Comparison of ENCODE assay signal across 15 cellular contexts in the genomic region with DNA sequence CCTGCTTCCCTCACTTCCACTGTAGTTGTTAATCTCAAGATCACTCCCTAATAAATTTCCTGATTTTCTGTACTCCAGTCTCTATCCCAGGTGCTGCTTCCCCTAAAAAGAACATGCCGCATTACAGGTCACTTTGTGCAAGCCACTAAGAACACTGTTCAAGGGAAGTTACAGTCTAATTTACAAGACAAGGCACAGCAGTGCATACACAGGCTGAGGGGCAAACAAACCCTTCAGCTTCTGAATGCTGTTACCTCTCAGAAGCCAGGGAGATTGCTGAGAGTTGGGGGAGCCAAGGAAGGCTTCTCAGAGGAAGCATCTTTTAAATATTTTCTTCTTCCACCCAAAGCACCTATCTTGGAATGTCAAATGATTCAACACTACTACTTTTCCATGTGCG.
DNase-seq lines count a peak whose midpoint lies in the region; ATAC-seq and TF ChIP-seq lines count a peak whose summit lies in the region.
"Had no signal": no experiment of that assay in that cellular context is flagged by ENCODE, and none has a peak within 500 bp of the region (broad histone marks: within the 10 kb centered on the region; RNA-seq: fewer than 3 reads in every experiment).

No MANE protein-coding gene starts in this region.

- H3K4me3 ChIP-seq in GM23338, result no peak overlapping the region
- H3K4me3 ChIP-seq in NT2/D1 (ENCODE audit: insufficient read length, low read depth), result no peak overlapping the region
- H3K4me3 ChIP-seq in right lobe of liver, result no peak overlapping the region
- H3K4me3 ChIP-seq: GM23248, HAP-1 had no signal

- 86% methylated on average over 2 of the region's 2 CpGs for WGBS in right lobe of liver (ENCODE audit: insufficient coverage, low coverage, low lambda C conversion rate, missing lambda C conversion rate)

- no peaks in the 10 kb centered on the region for H3K79me2 ChIP-seq in GM23338 (replicated peaks; ENCODE audit: insufficient read depth)

- ATAC-seq in GM23338 (peak; percentile 69), right lobe of liver (no peak)

- H2AFZ ChIP-seq in GM23338, result no peak overlapping the region
- H2AFZ ChIP-seq: GM23248 had no signal

- intact Hi-C loops in right lobe of liver (cut with DNase I), result no loop called here

- H3K27ac ChIP-seq in GM23338 (ENCODE audit: low read depth), result no peak overlapping the region
- H3K27ac ChIP-seq in right lobe of liver, result no peak overlapping the region
- H3K27ac ChIP-seq: GM23248 had no signal

- H3K36me3 Mint-ChIP-seq in GM23338 (ENCODE audit: low read depth), result no peaks in the 10 kb centered on the region
- H3K36me3 Mint-ChIP-seq: CD4-positive, alpha-beta memory T cell had no signal

- H3K4me2 ChIP-seq in GM23338, result no peak overlapping the region

- H3K4me1 Mint-ChIP-seq in GM23338, result peaks cover 6% of the 10 kb centered on the region
- H3K4me1 Mint-ChIP-seq: CD4-positive, alpha-beta memory T cell had no signal

- H3K27ac Mint-ChIP-seq in GM23338, result 0 out of 2 replicates have a peak overlapping the region, but pooled peaks have one; percentile 11
- H3K27ac Mint-ChIP-seq: CD4-positive, alpha-beta memory T cell; HFFc6 had no signal

- peak; percentile 13 for DNase-seq in GM23338 (ENCODE audit: low spot score)
- peak; percentile 23 for DNase-seq in NT2/D1 (ENCODE audit: low read depth, low spot score)
- DNase-seq in iPS-NIHi11 (ENCODE audit: low spot score), result peak; percentile 13
- DNase-seq in effector CD8-positive, alpha-beta T cell (lab: John Stamatoyannopoulos, UW), result no peak
- DNase-seq in right lobe of liver, result no peak
- no peak for DNase-seq in NCI-H2196 treated with DMSO at 0.1 percent for 48 hours (lab: John Stamatoyannopoulos, UW; ENCODE audit: unreplicated experiment)
- DNase-seq: C1 segment of cervical spinal cord; Calu3; CD4-positive, alpha-beta memory T cell; COR-L47; DMS53; DMS79 treated with DMSO at 0.1 percent for 48 hours; GM23248; HFFc6 had no signal

- no peaks in the 10 kb centered on the region for H3K27me3 Mint-ChIP-seq in GM23338 (ENCODE audit: insufficient read depth, low read depth, poor library complexity)
- H3K27me3 Mint-ChIP-seq: CD4-positive, alpha-beta memory T cell had no signal

- no peak overlapping the region for H3K4me3 Mint-ChIP-seq in GM23338
- H3K4me3 Mint-ChIP-seq: CD4-positive, alpha-beta memory T cell; HFFc6 had no signal

- no peak for TF ChIP-seq CTCF in GM23338 (conservative IDR thresholded peaks at IDR 0.05; ENCODE audit: low read depth in 2 of 2)
- no peak for TF ChIP-seq CTCF in right lobe of liver (IDR thresholded peaks at IDR 0.05)

- H3F3A ChIP-seq in GM23338 (replicated peaks; ENCODE audit: low read depth), result no peaks in the 10 kb centered on the region

- no peaks in the 10 kb centered on the region for H4K20me1 ChIP-seq in GM23338 (replicated peaks; ENCODE audit: insufficient read depth)

- H3K36me3 ChIP-seq in GM23338 (ENCODE audit: insufficient read depth) (no peaks in the 10 kb centered on the region), NT2/D1 (ENCODE audit: insufficient read depth, insufficient read length, low read length) (no peaks in the 10 kb centered on the region), right lobe of liver (no peaks in the 10 kb centered on the region)
- H3K36me3 ChIP-seq: HAP-1 had no signal

- H3K9me3 Mint-ChIP-seq in GM23338, result no peaks in the 10 kb centered on the region

- H3K9me2 ChIP-seq in GM23338 (ENCODE audit: insufficient read depth), result 0 out of 2 replicates have a peak, but pooled peaks cover 5% of the 10 kb centered on the region

- TF ChIP-seq POLR2A in right lobe of liver (IDR thresholded peaks at IDR 0.05), result no peak

- H3K4me1 ChIP-seq in GM23338 (ENCODE audit: insufficient read depth) (0 out of 2 replicates have a peak, but pooled peaks cover 4% of the 10 kb centered on the region), NT2/D1 (ENCODE audit: insufficient read depth, insufficient read length) (no peaks in the 10 kb centered on the region), right lobe of liver (no peaks in the 10 kb centered on the region)
- H3K4me1 ChIP-seq: HAP-1 had no signal

- no peaks in the 10 kb centered on the region for H3K27me3 ChIP-seq in GM23338 (ENCODE audit: insufficient read depth)
- no peaks in the 10 kb centered on the region for H3K27me3 ChIP-seq in NT2/D1 (ENCODE audit: insufficient read depth, insufficient read length)
- no peaks in the 10 kb centered on the region for H3K27me3 ChIP-seq in right lobe of liver

- H3K9me3 ChIP-seq in NT2/D1 (ENCODE audit: insufficient read depth, low read length) (no peaks in the 10 kb centered on the region), right lobe of liver (no peaks in the 10 kb centered on the region)
- H3K9me3 ChIP-seq: HAP-1 had no signal

- H3K9ac ChIP-seq in NT2/D1 (ENCODE audit: insufficient read length, low read depth), result no peak overlapping the region
- H3K9ac ChIP-seq: GM23248 had no signal

TF ChIP-seq in GM23338, 12 proteins besides CTCF, POLR2A, EP300 and RAD21 (continues in another document):
- TF ChIP-seq, protein P1, sequence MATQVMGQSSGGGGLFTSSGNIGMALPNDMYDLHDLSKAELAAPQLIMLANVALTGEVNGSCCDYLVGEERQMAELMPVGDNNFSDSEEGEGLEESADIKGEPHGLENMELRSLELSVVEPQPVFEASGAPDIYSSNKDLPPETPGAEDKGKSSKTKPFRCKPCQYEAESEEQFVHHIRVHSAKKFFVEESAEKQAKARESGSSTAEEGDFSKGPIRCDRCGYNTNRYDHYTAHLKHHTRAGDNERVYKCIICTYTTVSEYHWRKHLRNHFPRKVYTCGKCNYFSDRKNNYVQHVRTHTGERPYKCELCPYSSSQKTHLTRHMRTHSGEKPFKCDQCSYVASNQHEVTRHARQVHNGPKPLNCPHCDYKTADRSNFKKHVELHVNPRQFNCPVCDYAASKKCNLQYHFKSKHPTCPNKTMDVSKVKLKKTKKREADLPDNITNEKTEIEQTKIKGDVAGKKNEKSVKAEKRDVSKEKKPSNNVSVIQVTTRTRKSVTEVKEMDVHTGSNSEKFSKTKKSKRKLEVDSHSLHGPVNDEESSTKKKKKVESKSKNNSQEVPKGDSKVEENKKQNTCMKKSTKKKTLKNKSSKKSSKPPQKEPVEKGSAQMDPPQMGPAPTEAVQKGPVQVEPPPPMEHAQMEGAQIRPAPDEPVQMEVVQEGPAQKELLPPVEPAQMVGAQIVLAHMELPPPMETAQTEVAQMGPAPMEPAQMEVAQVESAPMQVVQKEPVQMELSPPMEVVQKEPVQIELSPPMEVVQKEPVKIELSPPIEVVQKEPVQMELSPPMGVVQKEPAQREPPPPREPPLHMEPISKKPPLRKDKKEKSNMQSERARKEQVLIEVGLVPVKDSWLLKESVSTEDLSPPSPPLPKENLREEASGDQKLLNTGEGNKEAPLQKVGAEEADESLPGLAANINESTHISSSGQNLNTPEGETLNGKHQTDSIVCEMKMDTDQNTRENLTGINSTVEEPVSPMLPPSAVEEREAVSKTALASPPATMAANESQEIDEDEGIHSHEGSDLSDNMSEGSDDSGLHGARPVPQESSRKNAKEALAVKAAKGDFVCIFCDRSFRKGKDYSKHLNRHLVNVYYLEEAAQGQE (IDR thresholded peaks at IDR 0.05; ENCODE audit: unreplicated experiment), result no peak
- no peak for TF ChIP-seq EZH2phosphoT487 (IDR thresholded peaks at IDR 0.05; ENCODE audit: unreplicated experiment)
- no peak for TF ChIP-seq ZNF114 (CRISPR knock-in tag; IDR thresholded peaks at IDR 0.05)
- no peak for TF ChIP-seq CREB1 (CRISPR knock-in tag; IDR thresholded peaks at IDR 0.05; ENCODE audit: low read depth)
- TF ChIP-seq NANOG (IDR thresholded peaks at IDR 0.05; ENCODE audit: borderline replicate concordance), result no peak
- no peak for TF ChIP-seq EZH2 (IDR thresholded peaks at IDR 0.05; ENCODE audit: low read depth, unreplicated experiment)

Comparison
In these comparisons a context has a peak if more than half of its experiments do, and no peak if none do; other contexts are left out.
1. DNase-seq: peak in GM23338 (single experiment), NT2/D1 (single experiment) and iPS-NIHi11 (single experiment); none in effector CD8-positive, alpha-beta T cell (single experiment), right lobe of liver (0 of 3) and NCI-H2196 treated with DMSO at 0.1 percent for 48 hours (single experiment).